8 cellular contexts compared by ENCODE assay signal in the genomic region with DNA sequence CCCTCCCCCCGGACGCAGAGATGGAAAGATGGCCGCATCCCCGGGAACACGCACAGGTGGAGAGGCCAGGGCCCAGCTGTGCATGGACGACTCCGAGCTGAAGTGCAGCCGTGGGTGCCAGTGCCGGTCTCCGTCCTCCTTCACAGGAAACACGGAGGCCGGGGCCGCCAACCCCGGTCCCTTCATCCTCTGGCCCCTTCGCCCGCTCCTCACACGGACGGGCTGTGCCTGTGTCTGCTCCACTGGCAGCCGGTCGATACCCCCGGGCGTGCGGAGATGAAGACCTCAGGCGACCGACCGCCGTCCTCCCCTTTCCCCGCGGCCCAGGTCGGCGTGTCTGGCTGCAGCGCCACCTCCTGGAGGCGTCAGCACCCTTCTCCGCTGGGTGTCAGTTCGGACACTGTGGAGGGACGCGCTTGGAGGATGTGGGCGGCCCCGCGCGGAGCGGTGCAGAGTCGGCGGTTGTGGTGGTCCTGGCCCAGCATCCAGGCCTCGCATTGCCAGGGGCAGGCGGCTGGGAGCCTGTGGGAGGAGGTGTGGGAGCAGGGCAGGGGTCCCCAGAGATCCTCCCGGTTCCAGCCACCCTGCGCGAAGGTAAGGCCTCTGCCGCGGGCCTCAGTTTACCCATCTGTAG. TPM values are rescaled to one million over a fixed set of nuclear protein-coding genes. Genes with fewer than 3 reads are reported as not detected.
A peak's percentile ranks its signal among the peaks of the same experiment; 100 is the strongest.
DNase-seq lines count a peak whose midpoint lies in the region; ATAC-seq and TF ChIP-seq lines count a peak whose summit lies in the region.

No MANE protein-coding gene starts in this region.

- no peaks in the 10 kb centered on the region for H3K27me3 ChIP-seq in OCI-LY1 (ENCODE audit: insufficient read depth, low read length)
- H3K27me3 ChIP-seq in fibroblast of lung (ENCODE audit: control insufficient read depth, insufficient read depth, low read length): no peaks in the 10 kb centered on the region
- H3K27me3 ChIP-seq in neural progenitor cell: peaks cover 15% of the 10 kb centered on the region
- peaks cover 6% of the 10 kb centered on the region for H3K27me3 ChIP-seq in thymus (ENCODE audit: control insufficient read depth, insufficient read depth)

- peak overlapping the region; percentile 61 for H3K4me3 ChIP-seq in OCI-LY1 (ENCODE audit: low read depth, low read length, poor library complexity, severe bottlenecking)
- peak overlapping the region; percentile 37 to 52 (median 50) for H3K4me3 ChIP-seq in fibroblast of lung (replicated peaks in 1 of 4; ENCODE audit: control extremely low read depth in 1 of 4, insufficient read depth in 1 of 4, low read depth in 3 of 4, low read length in 4 of 4)
- H3K4me3 ChIP-seq in neural progenitor cell: peak overlapping the region; percentile 57
- H3K4me3 ChIP-seq in thymus (ENCODE audit: low read length): peak overlapping the region; percentile 45

- peak; percentile 86 for TF ChIP-seq CTCF in OCI-LY1 (IDR thresholded peaks at IDR 0.05; ENCODE audit: low read length)
- peak; percentile 46 to 72 for TF ChIP-seq CTCF in fibroblast of lung (conservative IDR thresholded peaks at IDR 0.05 in 1 of 2, IDR thresholded peaks at IDR 0.05 in 1 of 2; ENCODE audit: low read depth in 1 of 2, low read length in 2 of 2)
- peak; percentile 86 for TF ChIP-seq CTCF in neural progenitor cell (IDR thresholded peaks at IDR 0.05)

- H3K4me2 ChIP-seq in OCI-LY1 (ENCODE audit: low read length): peak overlapping the region; percentile 88
- peak overlapping the region; percentile 87 for H3K4me2 ChIP-seq in fibroblast of lung (ENCODE audit: extremely low read depth, insufficient read depth, low read length)
- peak overlapping the region; percentile 83 for H3K4me2 ChIP-seq in neural progenitor cell

- no peaks in the 10 kb centered on the region for H3F3A ChIP-seq in OCI-LY1 (ENCODE audit: insufficient read depth, low read length)
- peaks cover 14% of the 10 kb centered on the region for H3F3A ChIP-seq in neural progenitor cell (ENCODE audit: low read depth)

- H3K9me3 Mint-ChIP-seq in activated T-cell treated with anti-CD3 and anti-CD28 coated beads, Interleukin-2, amount 50 U/mL, for 24 hours: no peaks in the 10 kb centered on the region
- peaks cover 4% of the 10 kb centered on the region for H3K9me3 Mint-ChIP-seq in neural progenitor cell

- no peaks in the 10 kb centered on the region for H3K36me3 Mint-ChIP-seq in activated T-cell treated with anti-CD3 and anti-CD28 coated beads, Interleukin-2, amount 50 U/mL, for 24 hours (ENCODE audit: low read depth)
- peaks cover 2% of the 10 kb centered on the region for H3K36me3 Mint-ChIP-seq in neural progenitor cell

- H3K27me3 Mint-ChIP-seq in activated T-cell treated with anti-CD3 and anti-CD28 coated beads, Interleukin-2, amount 50 U/mL, for 24 hours: peaks cover 6% of the 10 kb centered on the region
- peaks cover 10% of the 10 kb centered on the region for H3K27me3 Mint-ChIP-seq in neural progenitor cell (ENCODE audit: insufficient read depth, low read depth)

- 9% methylated on average over 51 of the region's 51 CpGs for WGBS in thymus

- no peak overlapping the region for H3K27ac Mint-ChIP-seq in activated T-cell treated with anti-CD3 and anti-CD28 coated beads, Interleukin-2, amount 50 U/mL, for 24 hours
- H3K27ac Mint-ChIP-seq in neural progenitor cell: no peak overlapping the region

- H3K9me3 ChIP-seq in OCI-LY1 (ENCODE audit: low read length): no peaks in the 10 kb centered on the region
- no peaks in the 10 kb centered on the region for H3K9me3 ChIP-seq in fibroblast of lung (ENCODE audit: control insufficient read depth, insufficient read depth, low read depth, low read length)
- H3K9me3 ChIP-seq in neural progenitor cell (ENCODE audit: low read depth): no peaks in the 10 kb centered on the region
- H3K9me3 ChIP-seq in thymus (ENCODE audit: control insufficient read depth): no peaks in the 10 kb centered on the region

- peak overlapping the region; percentile 67 for H3K4me3 Mint-ChIP-seq in activated T-cell treated with anti-CD3 and anti-CD28 coated beads, Interleukin-2, amount 50 U/mL, for 24 hours
- H3K4me3 Mint-ChIP-seq in neural progenitor cell: peak overlapping the region; percentile 43

- intact Hi-C loops in Right ventricle myocardium inferior (cut with DNase I) (no loop called here), cardiac septum (cut with DNase I) (loop anchor here (10.0 kb wide), 1 partner anchor 484 kb away; no protein-coding TSS in a partner anchor)

- ATAC-seq in Right ventricle myocardium inferior (peak; percentile 88), HG03378 (IDR thresholded peaks at IDR 0.05; ENCODE audit: unreplicated experiment) (peak; percentile 45)

- H2AFZ ChIP-seq in OCI-LY1 (ENCODE audit: low read length) (no peak overlapping the region), fibroblast of lung (ENCODE audit: low read length) (peak overlapping the region; percentile 69), neural progenitor cell (replicated peaks) (peak overlapping the region; percentile 97)

- H3K4me1 ChIP-seq in OCI-LY1 (ENCODE audit: insufficient read depth, low read length, severe bottlenecking): peaks cover 20% of the 10 kb centered on the region
- H3K4me1 ChIP-seq in fibroblast of lung (ENCODE audit: control insufficient read depth, extremely low read depth, insufficient read depth, low read length): no peaks in the 10 kb centered on the region
- no peaks in the 10 kb centered on the region for H3K4me1 ChIP-seq in neural progenitor cell
- no peaks in the 10 kb centered on the region for H3K4me1 ChIP-seq in thymus (ENCODE audit: control insufficient read depth, insufficient read depth, low read length)

- DNase-seq in Right ventricle myocardium inferior (ENCODE audit: missing footprints) (peak; percentile 80), cardiac septum (ENCODE audit: low spot score) (no peak), fibroblast of lung (ENCODE audit: low read depth in 2 of 2) (peak; percentile 46 to 47), neural progenitor cell (ENCODE audit: low spot score) (peak; percentile 88)
- peak; percentile 79 for DNase-seq in activated T-cell treated with anti-CD3 and anti-CD28 coated beads, Interleukin-2, amount 50 U/mL, for 24 hours

- peaks cover 11% of the 10 kb centered on the region for H3K4me1 Mint-ChIP-seq in activated T-cell treated with anti-CD3 and anti-CD28 coated beads, Interleukin-2, amount 50 U/mL, for 24 hours (ENCODE audit: low read depth)
- H3K4me1 Mint-ChIP-seq in neural progenitor cell: peaks cover 9% of the 10 kb centered on the region

- H3K36me3 ChIP-seq in OCI-LY1 (ENCODE audit: insufficient read depth, low read length): no peaks in the 10 kb centered on the region
- H3K36me3 ChIP-seq in fibroblast of lung (ENCODE audit: control insufficient read depth, insufficient read depth, low read length): no peaks in the 10 kb centered on the region
- no peaks in the 10 kb centered on the region for H3K36me3 ChIP-seq in neural progenitor cell
- H3K36me3 ChIP-seq in thymus (ENCODE audit: control insufficient read depth, insufficient read depth): no peaks in the 10 kb centered on the region

- no peak overlapping the region for H3K27ac ChIP-seq in OCI-LY1 (ENCODE audit: low read depth, low read length, poor library complexity, severe bottlenecking)
- H3K27ac ChIP-seq in fibroblast of lung (ENCODE audit: insufficient read depth, low read length): no peak overlapping the region
- no peak overlapping the region for H3K27ac ChIP-seq in neural progenitor cell
- H3K27ac ChIP-seq in thymus (ENCODE audit: low read depth): no peak overlapping the region

- H3K9ac ChIP-seq in OCI-LY1 (ENCODE audit: low read length) (peak overlapping the region; percentile 35; the same call in 1 of the 2 replicates), fibroblast of lung (ENCODE audit: insufficient read depth, low read length) (peak overlapping the region; percentile 37), neural progenitor cell (no peak overlapping the region)

- H3K9me2 ChIP-seq in OCI-LY1 (ENCODE audit: low read depth, low read length): no peaks in the 10 kb centered on the region

- H3K79me2 ChIP-seq in OCI-LY1 (ENCODE audit: insufficient read depth, low read length) (no peaks in the 10 kb centered on the region), fibroblast of lung (ENCODE audit: control insufficient read depth, insufficient read depth, low read length) (no peaks in the 10 kb centered on the region), neural progenitor cell (ENCODE audit: low read depth) (no peaks in the 10 kb centered on the region)

- H4K20me1 ChIP-seq in OCI-LY1 (ENCODE audit: insufficient read depth, low read length) (no peaks in the 10 kb centered on the region), fibroblast of lung (ENCODE audit: control insufficient read depth, extremely low read depth, insufficient read depth, low read length) (no peaks in the 10 kb centered on the region), neural progenitor cell (ENCODE audit: low read depth) (no peaks in the 10 kb centered on the region)

RNA-seq across cellular contexts. Expression of a gene that starts 9.9 kb away (rescaled TPM):
- total RNA-seq in Right ventricle myocardium inferior (39.4 TPM), cardiac septum (34.4 TPM), fibroblast of lung (23.6 and 27.7 TPM in 2 replicates), neural progenitor cell (ENCODE audit: low replicate concordance) (34.4 and 44.4 TPM in 2 replicates)
- polyA plus RNA-seq in fibroblast of lung (18.5 and 25.2 TPM in 2 replicates), thymus (39.1 TPM)
- 28.3 and 42.8 TPM in 2 replicates for polyA plus RNA-seq in fibroblast of lung (2012)
- polyA minus RNA-seq in fibroblast of lung (ENCODE audit: low replicate concordance): 9.4 and 44.2 TPM in 2 replicates

RNA-seq across cellular contexts. Expression of a gene that starts 9.9 kb away (rescaled TPM):
- total RNA-seq in Right ventricle myocardium inferior (44.7 TPM), cardiac septum (39.4 TPM), fibroblast of lung (51.6 and 60.8 TPM in 2 replicates), neural progenitor cell (ENCODE audit: low replicate concordance) (54.8 and 55.4 TPM in 2 replicates)
- polyA plus RNA-seq in fibroblast of lung (31.0 and 46.0 TPM in 2 replicates), thymus (164 TPM)
- 42.2 and 63.2 TPM in 2 replicates for polyA plus RNA-seq in fibroblast of lung (2012)
- polyA minus RNA-seq in fibroblast of lung (ENCODE audit: low replicate concordance): 56.9 and 75.9 TPM in 2 replicates

RNA-seq across cellular contexts. Expression of a gene that starts 18.1 kb away (rescaled TPM):
- not detected for total RNA-seq in Right ventricle myocardium inferior
- total RNA-seq in cardiac septum: not detected
- total RNA-seq in fibroblast of lung: 0.26 TPM in 1 of 2 replicates, not detected in the other
- 0.14 TPM in 1 of 2 replicates, not detected in the other for polyA plus RNA-seq in fibroblast of lung
- polyA plus RNA-seq in fibroblast of lung (2012): 0.69 and 0.92 TPM in 2 replicates
- polyA minus RNA-seq in fibroblast of lung (ENCODE audit: low replicate concordance): not detected in 2 replicates
- total RNA-seq in neural progenitor cell (ENCODE audit: low replicate concordance): 1.6 TPM in 1 of 2 replicates, not detected in the other
- polyA plus RNA-seq in thymus: 0.21 TPM

RNA-seq across cellular contexts. Expression of a gene that starts 28.6 kb away (rescaled TPM):
- not detected for total RNA-seq in Right ventricle myocardium inferior
- not detected for total RNA-seq in cardiac septum
- total RNA-seq in fibroblast of lung: not detected in 2 replicates
- not detected in 2 replicates for polyA plus RNA-seq in fibroblast of lung
- not detected in 2 replicates for polyA plus RNA-seq in fibroblast of lung (2012)
- not detected in 2 replicates for polyA minus RNA-seq in fibroblast of lung (ENCODE audit: low replicate concordance)
- total RNA-seq in neural progenitor cell (ENCODE audit: low replicate concordance): 0.62 TPM in 1 of 2 replicates, not detected in the other
- 1.2 TPM for polyA plus RNA-seq in thymus

RNA-seq across cellular contexts. Expression of a gene that starts 39.2 kb away (rescaled TPM):
- 7.9 TPM for total RNA-seq in Right ventricle myocardium inferior
- total RNA-seq in cardiac septum: 6.1 TPM
- total RNA-seq in fibroblast of lung: 6.4 and 15.0 TPM in 2 replicates
- polyA plus RNA-seq in fibroblast of lung: 14.2 and 16.0 TPM in 2 replicates
- polyA plus RNA-seq in fibroblast of lung (2012): 19.9 and 25.2 TPM in 2 replicates
- 2.7 and 2.9 TPM in 2 replicates for polyA minus RNA-seq in fibroblast of lung (ENCODE audit: low replicate concordance)
- total RNA-seq in neural progenitor cell (ENCODE audit: low replicate concordance): 9.3 and 20.5 TPM in 2 replicates
- 23.9 TPM for polyA plus RNA-seq in thymus
